Comparison of ENCODE assay signal across 16 cellular contexts in genomic region chr1:53376742-53377437, GRCh38. TPM values are rescaled to one million over a fixed set of nuclear protein-coding genes. Genes with fewer than 3 reads are reported as not detected.
DNase-seq lines count a peak whose midpoint lies in the region; ATAC-seq and TF ChIP-seq lines count a peak whose summit lies in the region.
"Had no signal": no experiment of that assay in that cellular context is flagged by ENCODE, and none has a peak within 500 bp of the region (broad histone marks: within the 10 kb centered on the region; RNA-seq: fewer than 3 reads in every experiment).

No MANE protein-coding gene starts in this region.

- no peak overlapping the region for H3K27ac ChIP-seq in esophagus muscularis mucosa (replicated peaks in 1 of 4)
- H3K27ac ChIP-seq: lower lobe of right lung, thyroid gland had no signal

- no peak overlapping the region for H3K4me3 ChIP-seq in esophagus muscularis mucosa
- H3K4me3 ChIP-seq: lower lobe of right lung, thyroid gland had no signal

- peaks cover 14% of the 10 kb centered on the region for H3K27me3 Mint-ChIP-seq in activated naive CD8-positive, alpha-beta T cell treated with anti-CD3 and anti-CD28 coated beads, Interleukin-2, amount 10 ng/mL, durations not matched to agents 7 days and 5 days
- H3K27me3 Mint-ChIP-seq in activated naive CD8-positive, alpha-beta T cell treated with anti-CD3 and anti-CD28 coated beads for 36 hours, result no peaks in the 10 kb centered on the region

- POLR2A ChIA-PET in activated naive CD8-positive, alpha-beta T cell treated with anti-CD3 and anti-CD28 coated beads, Interleukin-2, amount 10 ng/mL, durations not matched to agents 7 days and 5 days (lab: Charles Lee), result no interaction called here

- H3K27ac Mint-ChIP-seq in activated naive CD8-positive, alpha-beta T cell treated with anti-CD3 and anti-CD28 coated beads, Interleukin-2, amount 10 ng/mL, durations not matched to agents 7 days and 5 days, result no peak overlapping the region
- H3K27ac Mint-ChIP-seq in activated naive CD8-positive, alpha-beta T cell treated with anti-CD3 and anti-CD28 coated beads for 36 hours, result no peak overlapping the region
- H3K27ac Mint-ChIP-seq: activated CD4-positive, alpha-beta T cell treated with anti-CD3 and anti-CD28 coated beads for 36 hours; activated T-helper 1 cell treated with anti-CD3 and anti-CD28 coated beads, Interleukin-12 subunit alpha, Interleukin-12 subunit beta, Interleukin-2, Interleukin-4 antibody, amounts not matched to agents 30 ng/mL and 10 ng/mL and 1 ng/mL, durations not matched to agents 14 hours and 24 hours and 36 hours; B cell had no signal

- H3K4me1 ChIP-seq in esophagus muscularis mucosa, result no peaks in the 10 kb centered on the region
- H3K4me1 ChIP-seq: lower lobe of right lung had no signal

- 85% methylated on average over 13 of the region's 14 CpGs for WGBS in esophagus muscularis mucosa

- H3K4me1 Mint-ChIP-seq in activated naive CD8-positive, alpha-beta T cell treated with anti-CD3 and anti-CD28 coated beads, Interleukin-2, amount 10 ng/mL, durations not matched to agents 7 days and 5 days, result no peaks in the 10 kb centered on the region
- no peaks in the 10 kb centered on the region for H3K4me1 Mint-ChIP-seq in activated naive CD8-positive, alpha-beta T cell treated with anti-CD3 and anti-CD28 coated beads for 36 hours
- H3K4me1 Mint-ChIP-seq: activated CD4-positive, alpha-beta T cell treated with anti-CD3 and anti-CD28 coated beads for 36 hours; B cell had no signal

- H3K9me3 Mint-ChIP-seq in activated naive CD8-positive, alpha-beta T cell treated with anti-CD3 and anti-CD28 coated beads, Interleukin-2, amount 10 ng/mL, durations not matched to agents 7 days and 5 days, result no peaks in the 10 kb centered on the region
- H3K9me3 Mint-ChIP-seq in activated naive CD8-positive, alpha-beta T cell treated with anti-CD3 and anti-CD28 coated beads for 36 hours, result no peaks in the 10 kb centered on the region
- H3K9me3 Mint-ChIP-seq: activated T-helper 1 cell treated with anti-CD3 and anti-CD28 coated beads, Interleukin-12 subunit alpha, Interleukin-12 subunit beta, Interleukin-2, Interleukin-4 antibody, amounts not matched to agents 30 ng/mL and 10 ng/mL and 1 ng/mL, durations not matched to agents 14 hours and 24 hours and 36 hours; nephron had no signal

- intact Hi-C loops in esophagus muscularis mucosa (cut with DNase I), result no loop called here

- H3K36me3 Mint-ChIP-seq in activated naive CD8-positive, alpha-beta T cell treated with anti-CD3 and anti-CD28 coated beads, Interleukin-2, amount 10 ng/mL, durations not matched to agents 7 days and 5 days, result no peaks in the 10 kb centered on the region
- no peaks in the 10 kb centered on the region for H3K36me3 Mint-ChIP-seq in activated naive CD8-positive, alpha-beta T cell treated with anti-CD3 and anti-CD28 coated beads for 36 hours

- DNase-seq in activated naive CD8-positive, alpha-beta T cell treated with anti-CD3 and anti-CD28 coated beads, Interleukin-2, amount 10 ng/mL, durations not matched to agents 7 days and 5 days, result peak; percentile 10
- no peak for DNase-seq in activated naive CD8-positive, alpha-beta T cell treated with anti-CD3 and anti-CD28 coated beads for 36 hours
- DNase-seq in NCI-H510A treated with DMSO at 0.1 percent for 48 hours (lab: John Stamatoyannopoulos, UW) (peak; percentile 13), esophagus muscularis mucosa (ENCODE audit: extremely low spot score) (peak; percentile 70), ureter (ENCODE audit: low spot score) (peak; percentile 34), GM19240 (ENCODE audit: insufficient read length, low spot score) (no peak)
- DNase-seq: activated CD4-positive, alpha-beta T cell treated with anti-CD3 and anti-CD28 coated beads for 36 hours; effector CD4-positive, alpha-beta T cell; stimulated activated CD4-positive, alpha-beta T cell treated with anti-CD3 and anti-CD28 coated beads, Interleukin-1b, Interleukin-23, amount 100 ng/mL, for 48 hours; thyroid gland had no signal

- no peak for TF ChIP-seq EP300 in esophagus muscularis mucosa (IDR thresholded peaks at IDR 0.05)

- H3K4me3 Mint-ChIP-seq in activated naive CD8-positive, alpha-beta T cell treated with anti-CD3 and anti-CD28 coated beads, Interleukin-2, amount 10 ng/mL, durations not matched to agents 7 days and 5 days, result no peak overlapping the region
- H3K4me3 Mint-ChIP-seq in activated naive CD8-positive, alpha-beta T cell treated with anti-CD3 and anti-CD28 coated beads for 36 hours, result no peak overlapping the region
- H3K4me3 Mint-ChIP-seq: activated CD4-positive, alpha-beta T cell treated with anti-CD3 and anti-CD28 coated beads for 36 hours; activated T-helper 1 cell treated with anti-CD3 and anti-CD28 coated beads, Interleukin-12 subunit alpha, Interleukin-12 subunit beta, Interleukin-2, Interleukin-4 antibody, amounts not matched to agents 30 ng/mL and 10 ng/mL and 1 ng/mL, durations not matched to agents 14 hours and 24 hours and 36 hours; B cell; nephron had no signal

- peaks cover 0 to 29% (median 0%) of the 10 kb centered on the region in 4 donors for H3K27me3 ChIP-seq in esophagus muscularis mucosa
- H3K27me3 ChIP-seq: thyroid gland had no signal

- no peak for ATAC-seq in activated naive CD8-positive, alpha-beta T cell treated with anti-CD3 and anti-CD28 coated beads, Interleukin-2, amount 10 ng/mL, durations not matched to agents 7 days and 5 days (ENCODE audit: low read depth)
- ATAC-seq in HG03342 (IDR thresholded peaks at IDR 0.05; ENCODE audit: unreplicated experiment), result no peak
- no peak for ATAC-seq in HG02678 (IDR thresholded peaks at IDR 0.05; ENCODE audit: unreplicated experiment)
- ATAC-seq: activated CD4-positive, alpha-beta T cell treated with anti-CD3 and anti-CD28 coated beads for 36 hours had no signal

- H3K36me3 ChIP-seq in esophagus muscularis mucosa, result no peaks in the 10 kb centered on the region
- H3K36me3 ChIP-seq: lower lobe of right lung, thyroid gland had no signal

- TF ChIP-seq POLR2A in esophagus muscularis mucosa (IDR thresholded peaks at IDR 0.05; ENCODE audit: low read depth), result no peak

- H3K9me3 ChIP-seq in esophagus muscularis mucosa, result no peaks in the 10 kb centered on the region
- H3K9me3 ChIP-seq: lower lobe of right lung, thyroid gland had no signal

- TF ChIP-seq CTCF in esophagus muscularis mucosa (IDR thresholded peaks at IDR 0.05), result no peak

RNA-seq across cellular contexts. Expression of gene LRP8, which starts 49.0 kb away (rescaled TPM):
- 10 to 100 TPM; 45.0 to 54.3 TPM for total RNA-seq in activated naive CD8-positive, alpha-beta T cell treated with anti-CD3 and anti-CD28 coated beads, Interleukin-2, amount 10 ng/mL, durations not matched to agents 7 days and 5 days
- 10 to 100 TPM; 42.3 to 47.7 TPM for total RNA-seq in activated naive CD8-positive, alpha-beta T cell treated with anti-CD3 and anti-CD28 coated beads for 36 hours
- total RNA-seq in esophagus muscularis mucosa (1 to 10 TPM in 3 of 4 donors, under 1 TPM in 1; 0.83 to 6.0 (median 1.9) TPM), ureter (11.3 TPM)

Comparison
In these comparisons a context has a peak if more than half of its experiments do, and no peak if none do; other contexts are left out.
1. DNase-seq: peak in activated naive CD8-positive, alpha-beta T cell treated with anti-CD3 and anti-CD28 coated beads, Interleukin-2, amount 10 ng/mL, durations not matched to agents 7 days and 5 days (single experiment), NCI-H510A treated with DMSO at 0.1 percent for 48 hours (single experiment), esophagus muscularis mucosa (single experiment) and ureter (single experiment); none in activated naive CD8-positive, alpha-beta T cell treated with anti-CD3 and anti-CD28 coated beads for 36 hours (single experiment) and GM19240 (single experiment).